ENCODE assay signal across 20 cellular contexts in genomic region chr16:82360024-82360783, GRCh38.
A peak's percentile ranks its signal among the peaks of the same experiment; 100 is the strongest.
DNase-seq lines count a peak whose midpoint lies in the region; ATAC-seq, FAIRE-seq and TF ChIP-seq lines count a peak whose summit lies in the region.
"Had no signal": no experiment of that assay in that cellular context is flagged by ENCODE, and none has a peak within 500 bp of the region (broad histone marks: within the 10 kb centered on the region; RNA-seq: fewer than 3 reads in every experiment).

No MANE protein-coding gene starts in this region.

- peaks cover 7% of the 10 kb centered on the region for H3K27me3 ChIP-seq in left ventricle myocardium inferior (ENCODE audit: low read depth)
- no peaks in the 10 kb centered on the region for H3K27me3 ChIP-seq in right cardiac atrium (ENCODE audit: control insufficient read depth, insufficient read depth)
- no peaks in the 10 kb centered on the region for H3K27me3 ChIP-seq in small intestine (ENCODE audit: control insufficient read depth in 2 of 2, insufficient read depth in 2 of 2, low read length in 2 of 2)
- no peaks in the 10 kb centered on the region for H3K27me3 ChIP-seq in ovary

- intact Hi-C loops in Right ventricle myocardium superior (cut with DNase I) (no loop called here), left ventricle myocardium inferior (cut with micrococcal nuclease) (no loop called here), right cardiac atrium (cut with DNase I) (no loop called here), ovary (cut with DNase I) (no loop called here)

- no peaks in the 10 kb centered on the region for H3K36me3 ChIP-seq in left ventricle myocardium inferior
- H3K36me3 ChIP-seq in small intestine (ENCODE audit: control insufficient read depth in 2 of 2, insufficient read depth in 2 of 2, low read length in 2 of 2): no peaks in the 10 kb centered on the region
- no peaks in the 10 kb centered on the region for H3K36me3 ChIP-seq in ovary

- no peak for TF ChIP-seq POLR2A in ovary (IDR thresholded peaks at IDR 0.05)

- WGBS in right cardiac atrium: 85% methylated on average over 2 of the region's 2 CpGs
- WGBS in small intestine, 3 donors: 85 to 100% (median 97%) methylated on average over 2 of the region's 2 CpGs
- 89 to 96% (median 93%) methylated on average over 2 of the region's 2 CpGs for WGBS in ovary, 3 donors

- no peak for DNase-seq in Right ventricle myocardium superior
- DNase-seq in left ventricle myocardium inferior: no peak
- DNase-seq in caudate nucleus (lab: John Stamatoyannopoulos, UW): peak in 33 of 61 donors; percentile 3 to 90 (median 25)
- no peak for DNase-seq in right cardiac atrium
- DNase-seq in small intestine: no peak
- DNase-seq in ovary: no peak
- DNase-seq: H7, HFFc6, KG1, NCI-H1105 treated with DMSO at 0.1 percent for 48 hours, NCI-H2029 treated with DMSO at 0.1 percent for 48 hours, NCI-H226, NCI-H510A treated with DMSO at 0.1 percent for 48 hours, NCI-H748 treated with DMSO at 0.1 percent for 48 hours, PC-9, RPMI8226, SIG-M5 had no signal

- H3K4me3 ChIP-seq in left ventricle myocardium inferior (no peak overlapping the region), right cardiac atrium (ENCODE audit: low read length) (no peak overlapping the region), small intestine (ENCODE audit: low read depth in 1 of 2, low read length in 2 of 2) (no peak overlapping the region), ovary (no peak overlapping the region)
- H3K4me3 ChIP-seq: A549, PC-9 had no signal

- H3K4me1 ChIP-seq in left ventricle myocardium inferior: peaks cover 8% of the 10 kb centered on the region
- no peaks in the 10 kb centered on the region for H3K4me1 ChIP-seq in right cardiac atrium (ENCODE audit: control insufficient read depth, insufficient read depth, low read length)
- H3K4me1 ChIP-seq in small intestine (ENCODE audit: control insufficient read depth in 2 of 2, insufficient read depth in 1 of 2, low read depth in 1 of 2, low read length in 1 of 2): no peaks in the 10 kb centered on the region
- H3K4me1 ChIP-seq in ovary (ENCODE audit: insufficient read depth): no peaks in the 10 kb centered on the region
- H3K4me1 ChIP-seq: A549 had no signal

- FAIRE-seq in small intestine (lab: Jason Lieb, UNC): no peak
- FAIRE-seq: A549, HTR-8/SVneo had no signal

- ATAC-seq in Right ventricle myocardium superior (ENCODE audit: poor library complexity): peak; percentile 56
- peak; percentile 32 to 45 for ATAC-seq in right cardiac atrium
- ATAC-seq in GM18861 (IDR thresholded peaks at IDR 0.05; ENCODE audit: unreplicated experiment): no peak
- ATAC-seq: A549 had no signal

- no peaks in the 10 kb centered on the region for H3K9me3 ChIP-seq in left ventricle myocardium inferior (replicated peaks)
- no peaks in the 10 kb centered on the region for H3K9me3 ChIP-seq in right cardiac atrium (ENCODE audit: control insufficient read depth, low read length)
- no peaks in the 10 kb centered on the region for H3K9me3 ChIP-seq in small intestine (ENCODE audit: control insufficient read depth, low read depth)
- H3K9me3 ChIP-seq in ovary: no peaks in the 10 kb centered on the region
- H3K9me3 ChIP-seq: A549 had no signal

- no peak for TF ChIP-seq EP300 in ovary (IDR thresholded peaks at IDR 0.05)

- no peak for TF ChIP-seq CTCF in left ventricle myocardium inferior (IDR thresholded peaks at IDR 0.05; ENCODE audit: borderline replicate concordance)
- TF ChIP-seq CTCF in ovary (IDR thresholded peaks at IDR 0.05): no peak

- no peak overlapping the region for H3K27ac ChIP-seq in left ventricle myocardium inferior (replicated peaks)
- no peak overlapping the region for H3K27ac ChIP-seq in caudate nucleus (ENCODE audit: low read depth, low read length)
- H3K27ac ChIP-seq in right cardiac atrium (ENCODE audit: low read length): no peak overlapping the region
- no peak overlapping the region for H3K27ac ChIP-seq in small intestine (ENCODE audit: low read depth in 1 of 2, low read length in 1 of 2)
- no peak overlapping the region for H3K27ac ChIP-seq in ovary
- H3K27ac ChIP-seq: A549, PC-9 had no signal

Comparison
In these comparisons a context has a peak if more than half of its experiments do, and no peak if none do; other contexts are left out.
1. DNase-seq: peak in caudate nucleus (33 of 61); none in Right ventricle myocardium superior (single experiment), left ventricle myocardium inferior (single experiment), right cardiac atrium (0 of 3), small intestine (single experiment) and ovary (0 of 5).